ENCODE assay signal across 28 cellular contexts in genomic region chr5:134651531-134651930, GRCh38. TPM values are rescaled to one million over a fixed set of nuclear protein-coding genes. Genes with fewer than 3 reads are reported as not detected.
DNase-seq lines count a peak whose midpoint lies in the region; ATAC-seq and TF ChIP-seq lines count a peak whose summit lies in the region.
"Had no signal": no experiment of that assay in that cellular context is flagged by ENCODE, and none has a peak within 500 bp of the region (broad histone marks: within the 10 kb centered on the region; RNA-seq: fewer than 3 reads in every experiment).

No MANE protein-coding gene starts in this region.

- H3K36me3 ChIP-seq in RWPE2 (ENCODE audit: low read depth), result peaks cover 37% of the 10 kb centered on the region
- H3K36me3 ChIP-seq: neural progenitor cell, vagina had no signal

- no peaks in the 10 kb centered on the region for H3K9me3 ChIP-seq in RWPE2 (ENCODE audit: severe bottlenecking)
- H3K9me3 ChIP-seq: heart right ventricle, vagina had no signal

- no peaks in the 10 kb centered on the region for H3K9me3 Mint-ChIP-seq in activated T-cell treated with anti-CD3 and anti-CD28 coated beads, Interleukin-2, amount 50 U/mL, for 24 hours
- H3K9me3 Mint-ChIP-seq: activated naive CD8-positive, alpha-beta T cell treated with anti-CD3 and anti-CD28 coated beads for 36 hours; CD14-positive monocyte; GM23338; neural progenitor cell; WTC11 had no signal

- H3K36me3 Mint-ChIP-seq in activated T-cell treated with anti-CD3 and anti-CD28 coated beads, Interleukin-2, amount 50 U/mL, for 24 hours (ENCODE audit: low read depth), result peaks cover 43% of the 10 kb centered on the region

- peaks cover 9% of the 10 kb centered on the region for H3K4me1 ChIP-seq in RWPE2 (ENCODE audit: insufficient read depth, poor library complexity, severe bottlenecking)

- H3K4me3 Mint-ChIP-seq in activated T-cell treated with anti-CD3 and anti-CD28 coated beads, Interleukin-2, amount 50 U/mL, for 24 hours, result peak overlapping the region; percentile 0
- H3K4me3 Mint-ChIP-seq: activated CD8-positive, alpha-beta memory T cell treated with anti-CD3 and anti-CD28 coated beads, Interleukin-2, amount 10 ng/mL, durations not matched to agents 7 days and 5 days; activated naive CD8-positive, alpha-beta T cell treated with anti-CD3 and anti-CD28 coated beads for 36 hours; GM23338; neural progenitor cell; WTC11 had no signal

- TF ChIP-seq CTCF in RWPE2 (IDR thresholded peaks at IDR 0.05; ENCODE audit: poor library complexity, severe bottlenecking) (no peak), fibroblast of mammary gland (conservative IDR thresholded peaks at IDR 0.05; ENCODE audit: control insufficient read depth, insufficient read depth, low read depth, low read length) (no peak)

- ATAC-seq in RWPE2 (ENCODE audit: low read depth) (no peak), HG03439 (IDR thresholded peaks at IDR 0.05; ENCODE audit: unreplicated experiment) (no peak), HG03095 (IDR thresholded peaks at IDR 0.05; ENCODE audit: unreplicated experiment) (no peak)
- ATAC-seq: activated CD8-positive, alpha-beta memory T cell treated with anti-CD3 and anti-CD28 coated beads, Interleukin-2, amount 10 ng/mL, durations not matched to agents 7 days and 5 days; GM23338; heart right ventricle; left cardiac atrium; Panc1; WTC11 had no signal

- H3K4me3 ChIP-seq in RWPE2 (ENCODE audit: severe bottlenecking) (no peak overlapping the region), fibroblast of mammary gland (ENCODE audit: control insufficient read depth, low read depth, low read length) (no peak overlapping the region)
- H3K4me3 ChIP-seq: neural progenitor cell, vagina had no signal

- H3K27me3 Mint-ChIP-seq in activated T-cell treated with anti-CD3 and anti-CD28 coated beads, Interleukin-2, amount 50 U/mL, for 24 hours, result no peaks in the 10 kb centered on the region
- H3K27me3 Mint-ChIP-seq: activated CD8-positive, alpha-beta memory T cell treated with anti-CD3 and anti-CD28 coated beads, Interleukin-2, amount 10 ng/mL, durations not matched to agents 7 days and 5 days; activated naive CD8-positive, alpha-beta T cell treated with anti-CD3 and anti-CD28 coated beads for 36 hours had no signal

- H3K27ac Mint-ChIP-seq in activated T-cell treated with anti-CD3 and anti-CD28 coated beads, Interleukin-2, amount 50 U/mL, for 24 hours, result no peak overlapping the region
- H3K27ac Mint-ChIP-seq: activated CD8-positive, alpha-beta memory T cell treated with anti-CD3 and anti-CD28 coated beads, Interleukin-2, amount 10 ng/mL, durations not matched to agents 7 days and 5 days; activated naive CD8-positive, alpha-beta T cell treated with anti-CD3 and anti-CD28 coated beads for 36 hours; GM23338; neural progenitor cell; WTC11 had no signal

- peaks cover 38% of the 10 kb centered on the region for H3K4me1 Mint-ChIP-seq in activated T-cell treated with anti-CD3 and anti-CD28 coated beads, Interleukin-2, amount 50 U/mL, for 24 hours (ENCODE audit: low read depth)

- no peaks in the 10 kb centered on the region for H3K27me3 ChIP-seq in RWPE2 (ENCODE audit: insufficient read depth, poor library complexity, severe bottlenecking)
- H3K27me3 ChIP-seq: heart right ventricle, neural progenitor cell, vagina had no signal

- DNase-seq in activated T-cell treated with anti-CD3 and anti-CD28 coated beads, Interleukin-2, amount 50 U/mL, for 24 hours, result no peak
- DNase-seq in activated T-cell treated with anti-CD3 and anti-CD28 coated beads, Interleukin-2, amount 50 U/mL, for 1 hour, result no peak
- peak; percentile 16 for DNase-seq in RWPE2 (ENCODE audit: low spot score)
- DNase-seq in fibroblast of mammary gland (ENCODE audit: low read depth), result peak; percentile 18
- peak; percentile 18 for DNase-seq in renal cortical epithelial cell (ENCODE audit: low read depth)
- no peak for DNase-seq in NCI-H510A (lab: John Stamatoyannopoulos, UW)
- DNase-seq: activated CD8-positive, alpha-beta memory T cell treated with anti-CD3 and anti-CD28 coated beads, Interleukin-2, amount 10 ng/mL, durations not matched to agents 7 days and 5 days; activated naive CD8-positive, alpha-beta T cell treated with anti-CD3 and anti-CD28 coated beads for 36 hours; cerebellar nuclear complex; heart right ventricle; left cardiac atrium; mammary epithelial cell; NCI-H1105 treated with DMSO at 0.1 percent for 48 hours; NCI-H2029; NCI-H526 treated with DMSO at 0.1 percent for 48 hours; posterior cingulate gyrus; SIG-M5; stimulated activated naive CD4-positive, alpha-beta T cell treated with Interleukin-2 at 50 U/mL for 16 hours; T1000 had no signal

- no peak overlapping the region for H3K27ac ChIP-seq in RWPE2 (ENCODE audit: poor library complexity, severe bottlenecking)
- H3K27ac ChIP-seq: 22Rv1, neural progenitor cell, vagina had no signal

RNA-seq across cellular contexts. Expression of gene SEC24A, which starts 2.9 kb away (rescaled TPM):
- 25.7 and 47.5 TPM in 2 replicates for total RNA-seq in renal cortical epithelial cell

RNA-seq across cellular contexts. Expression of gene SAR1B, which starts 18.9 kb away (rescaled TPM):
- total RNA-seq in renal cortical epithelial cell, result 55.9 and 104 TPM in 2 replicates

Comparison
In these comparisons a context has a peak if more than half of its experiments do, and no peak if none do; other contexts are left out.
1. DNase-seq: peak in RWPE2 (single experiment), fibroblast of mammary gland (single experiment) and renal cortical epithelial cell (single experiment); none in activated T-cell treated with anti-CD3 and anti-CD28 coated beads, Interleukin-2, amount 50 U/mL, for 24 hours (single experiment), activated T-cell treated with anti-CD3 and anti-CD28 coated beads, Interleukin-2, amount 50 U/mL, for 1 hour (single experiment) and NCI-H510A (single experiment).